ENCODE assay signal across 8 cellular contexts in genomic region chr12:11650697-11651281, GRCh38. TPM values are rescaled to one million over a fixed set of nuclear protein-coding genes. Genes with fewer than 3 reads are reported as not detected.
DNase-seq lines count a peak whose midpoint lies in the region; ATAC-seq and TF ChIP-seq lines count a peak whose summit lies in the region.

No MANE protein-coding gene starts in this region.

- H3K4me1 Mint-ChIP-seq in activated B cell treated with CpG ODN at 0.5 μM for 24 hours (peaks cover 47% of the 10 kb centered on the region), neural crest cell (peaks cover 34% of the 10 kb centered on the region)

- H3F3A ChIP-seq in MM.1S (ENCODE audit: insufficient read depth, low read length): peaks cover 19% of the 10 kb centered on the region

- H3K9me3 ChIP-seq in MM.1S (replicated peaks; ENCODE audit: insufficient read depth, low read length): no peaks in the 10 kb centered on the region

- peaks cover 15% of the 10 kb centered on the region for H3K36me3 Mint-ChIP-seq in activated B cell treated with CpG ODN at 0.5 μM for 24 hours (ENCODE audit: low read depth)
- H3K36me3 Mint-ChIP-seq in neural crest cell (ENCODE audit: low read depth): no peaks in the 10 kb centered on the region

- no peaks in the 10 kb centered on the region for H3K27me3 ChIP-seq in MM.1S (replicated peaks; ENCODE audit: insufficient read depth, low read length)

- H3K27ac ChIP-seq in MM.1S (ENCODE audit: low read length): peak overlapping the region; percentile 95; the same call in 1 of the 2 replicates

- DNase-seq in ELF-1 (ENCODE audit: low read depth, low spot score) (peak; percentile 31), MM.1S (peak; percentile 48), activated B cell treated with CpG ODN at 0.5 μM for 24 hours (no peak), fibroblast of mammary gland (ENCODE audit: low read depth) (peak; percentile 46), neural crest cell (ENCODE audit: low read depth, low spot score) (no peak), cerebellar nuclear complex (lab: John Stamatoyannopoulos, UW) (no peak), occipital lobe (lab: John Stamatoyannopoulos, UW) (no peak)

- H3K79me2 ChIP-seq in MM.1S (ENCODE audit: low read length): peaks cover 59% of the 10 kb centered on the region

- H3K27me3 Mint-ChIP-seq in activated B cell treated with CpG ODN at 0.5 μM for 24 hours (no peaks in the 10 kb centered on the region), neural crest cell (ENCODE audit: low read depth) (no peaks in the 10 kb centered on the region)

- H3K9me2 ChIP-seq in MM.1S (replicated peaks; ENCODE audit: insufficient read depth, low read length): no peaks in the 10 kb centered on the region

- H3K9ac ChIP-seq in MM.1S (ENCODE audit: low read length): peak overlapping the region; percentile 94

- peak overlapping the region; percentile 79; the same call in 1 of the 2 replicates for H2AFZ ChIP-seq in MM.1S (ENCODE audit: low read length)

- peak overlapping the region; percentile 98 for H3K27ac Mint-ChIP-seq in activated B cell treated with CpG ODN at 0.5 μM for 24 hours
- peak overlapping the region; percentile 48 for H3K27ac Mint-ChIP-seq in neural crest cell (ENCODE audit: unreplicated experiment)

- H3K4me3 Mint-ChIP-seq in activated B cell treated with CpG ODN at 0.5 μM for 24 hours (peak overlapping the region; percentile 99), neural crest cell (peak overlapping the region; percentile 94)

- 0 out of 2 replicates have a peak, but pooled peaks have one; percentile 8 for TF ChIP-seq CTCF in MM.1S (IDR thresholded peaks at IDR 0.05; ENCODE audit: low read length)
- no peak for TF ChIP-seq CTCF in activated B cell treated with CpG ODN at 0.5 μM for 24 hours (IDR thresholded peaks at IDR 0.05)
- TF ChIP-seq CTCF in fibroblast of mammary gland (conservative IDR thresholded peaks at IDR 0.05; ENCODE audit: control insufficient read depth, insufficient read depth, low read depth, low read length): no peak
- no peak for TF ChIP-seq CTCF in neural crest cell (conservative IDR thresholded peaks at IDR 0.05)

- POLR2A ChIA-PET in activated B cell treated with CpG ODN at 0.5 μM for 24 hours (lab: Charles Lee): interaction anchor here (0.6 to 7.7 kb wide), 31 partner anchors 10 to 1982 kb away, joined by 3 to 158 read pairs (median 7); partner anchors contain the start of gene BORCS5

- intact Hi-C loops in activated B cell treated with CpG ODN at 0.5 μM for 24 hours (cut with micrococcal nuclease): loop anchor here (1.0 to 2.0 kb wide), 4 partner anchors 69 to 162 kb away; no protein-coding TSS in a partner anchor

- no peaks in the 10 kb centered on the region for H4K20me1 ChIP-seq in MM.1S (ENCODE audit: insufficient read depth, low read length)

- no peak for ATAC-seq in activated B cell treated with CpG ODN at 0.5 μM for 24 hours (ENCODE audit: low read depth)
- ATAC-seq in GM19452 (IDR thresholded peaks at IDR 0.05; ENCODE audit: unreplicated experiment): no peak

- H3K4me2 ChIP-seq in MM.1S (ENCODE audit: low read depth, low read length): peak overlapping the region; percentile 85

- CTCF ChIA-PET in activated B cell treated with CpG ODN at 0.5 μM for 24 hours (lab: Charles Lee): interaction anchor here (1.2 to 2.0 kb wide), 3 partner anchors 89 to 382 kb away, joined by 3 to 17 read pairs (median 7); no protein-coding TSS in a partner anchor

- H3K4me3 ChIP-seq in MM.1S (ENCODE audit: low read length): peak overlapping the region; percentile 90
- H3K4me3 ChIP-seq in fibroblast of mammary gland (ENCODE audit: control insufficient read depth, low read depth, low read length): peak overlapping the region; percentile 81

- 0 out of 2 replicates have a peak, but pooled peaks cover 10% of the 10 kb centered on the region for H3K4me1 ChIP-seq in MM.1S (ENCODE audit: low read length)

- no peaks in the 10 kb centered on the region for H3K36me3 ChIP-seq in MM.1S (replicated peaks; ENCODE audit: insufficient read depth, low read length)

- H3K9me3 Mint-ChIP-seq in activated B cell treated with CpG ODN at 0.5 μM for 24 hours: no peaks in the 10 kb centered on the region
- no peaks in the 10 kb centered on the region for H3K9me3 Mint-ChIP-seq in neural crest cell

RNA-seq across cellular contexts. Expression of gene ETV6, which starts 1.3 kb away (rescaled TPM):
- total RNA-seq in activated B cell treated with CpG ODN at 0.5 μM for 24 hours: 116 and 130 TPM in 2 replicates
- 16.1 and 18.7 TPM in 2 replicates for total RNA-seq in neural crest cell
- 3.0 TPM for total RNA-seq in occipital lobe

Comparison
In these comparisons a context has a peak if more than half of its experiments do, and no peak if none do; other contexts are left out.
1. DNase-seq: peak in ELF-1 (single experiment), MM.1S (single experiment) and fibroblast of mammary gland (single experiment); none in activated B cell treated with CpG ODN at 0.5 μM for 24 hours (single experiment), neural crest cell (single experiment), cerebellar nuclear complex (0 of 2) and occipital lobe (single experiment).